In genomic region chr3:154971771-154972326, GRCh38 we compare ENCODE assay signal across 14 cellular contexts.
A peak's percentile ranks its signal among the peaks of the same experiment; 100 is the strongest.
DNase-seq lines count a peak whose midpoint lies in the region; ATAC-seq and TF ChIP-seq lines count a peak whose summit lies in the region.
"Had no signal": no experiment of that assay in that cellular context is flagged by ENCODE, and none has a peak within 500 bp of the region (broad histone marks: within the 10 kb centered on the region; RNA-seq: fewer than 3 reads in every experiment).

No MANE protein-coding gene starts in this region.

- H3K4me3 ChIP-seq in neutrophil (ENCODE audit: low read depth in 1 of 2, low read length in 1 of 2) = peak overlapping the region; percentile 7 to 42
- H3K4me3 ChIP-seq: GM12878 had no signal

- H3K36me3 ChIP-seq in neutrophil = no peaks in the 10 kb centered on the region

- peaks cover 57 to 80% of the 10 kb centered on the region in 2 experiments for H3K4me1 ChIP-seq in neutrophil (ENCODE audit: control insufficient read depth in 1 of 2, insufficient read depth in 1 of 2, low read depth in 1 of 2, low read length in 1 of 2)

- H3K9me3 ChIP-seq in neutrophil = no peaks in the 10 kb centered on the region

- DNase-seq in CD1c-positive myeloid dendritic cell (ENCODE audit: extremely low spot score) (peak; percentile 13), NCI-H2029 treated with DMSO at 0.1 percent for 48 hours (lab: John Stamatoyannopoulos, UW) (peak; percentile 4), dedifferentiated amniotic fluid mesenchymal stem cell (ENCODE audit: extremely low spot score) (peak; percentile 44), ureter (ENCODE audit: low spot score) (no peak), islet precursor cell (no peak), nucleus accumbens (lab: John Stamatoyannopoulos, UW) (no peak)
- DNase-seq: amygdala; CD4-positive, alpha-beta memory T cell; NCI-H82; stimulated activated CD4-positive, alpha-beta T cell treated with anti-CD3 and anti-CD28 coated beads, Interleukin-12 subunit alpha, Interleukin-12 subunit beta, amount 100 ng/mL, for 4 hours; stimulated activated naive CD8-positive, alpha-beta T cell treated with anti-CD3 and anti-CD28 coated beads, Interleukin-15, Interleukin-2, amounts not matched to agents 100 U/mL and 50 U/mL, for 24 hours had no signal

- H3K27ac ChIP-seq in neutrophil = peak overlapping the region; percentile 98

- no peaks in the 10 kb centered on the region for H3K27me3 ChIP-seq in neutrophil

- no peak for ATAC-seq in HG02678 (IDR thresholded peaks at IDR 0.05; ENCODE audit: unreplicated experiment)
- ATAC-seq: GM12878; stimulated activated naive CD8-positive, alpha-beta T cell treated with anti-CD3 and anti-CD28 coated beads, Interleukin-15, Interleukin-2, amounts not matched to agents 100 U/mL and 50 U/mL, for 24 hours had no signal

- no peak for TF ChIP-seq CTCF in neutrophil (IDR thresholded peaks at IDR 0.05)

Comparison
In these comparisons a context has a peak if more than half of its experiments do, and no peak if none do; other contexts are left out.
1. DNase-seq: peak in CD1c-positive myeloid dendritic cell (single experiment), NCI-H2029 treated with DMSO at 0.1 percent for 48 hours (single experiment) and dedifferentiated amniotic fluid mesenchymal stem cell (single experiment); none in ureter (single experiment), islet precursor cell (single experiment) and nucleus accumbens (0 of 56).